Comparison of ENCODE assay signal across 8 cellular contexts in the genomic region with DNA sequence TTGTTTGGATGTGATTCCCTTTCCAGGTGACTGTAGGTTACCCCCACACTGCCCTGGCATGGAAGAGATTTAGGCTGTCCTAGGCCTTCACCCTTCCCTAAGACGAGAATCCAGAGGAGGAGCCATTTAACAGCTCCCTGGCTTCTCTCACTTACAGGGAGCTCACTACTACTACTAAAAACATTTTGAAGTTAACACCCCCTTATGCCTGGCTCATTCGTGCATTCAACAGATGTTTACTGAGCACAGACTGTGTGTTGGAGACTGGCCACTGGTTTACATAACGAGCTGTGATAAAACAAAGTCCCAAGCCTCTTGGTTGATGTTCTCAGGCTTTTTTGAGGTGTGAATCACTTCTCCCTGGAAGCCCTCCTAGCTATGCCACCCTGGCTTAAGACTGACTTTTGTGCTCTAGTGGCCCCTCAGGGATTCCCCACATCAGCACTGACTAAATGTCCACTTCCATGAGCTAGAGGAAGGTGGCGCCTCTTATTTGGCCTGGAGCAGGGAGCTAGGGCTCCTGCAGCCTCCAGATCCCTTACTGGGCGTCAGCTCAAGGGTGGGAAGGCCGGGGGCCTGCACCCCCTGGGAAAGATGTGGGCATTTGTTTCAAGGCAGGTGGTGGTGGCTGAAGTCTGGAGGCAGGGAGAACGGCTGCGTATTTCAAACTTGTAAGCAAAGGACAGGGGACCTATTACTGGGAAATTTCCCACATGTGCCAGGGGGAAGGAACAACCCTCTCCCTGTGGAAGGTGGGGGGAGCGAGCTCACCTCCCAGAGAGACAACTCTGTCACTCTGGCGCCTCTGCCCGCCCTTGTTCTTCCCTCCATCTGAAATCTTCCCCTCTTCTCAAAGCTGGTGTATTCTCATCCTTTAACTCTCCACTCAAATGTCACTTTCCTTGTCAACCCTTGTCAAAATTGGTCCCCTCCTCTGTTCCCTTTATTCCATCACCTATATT. TPM values are rescaled to one million over a fixed set of nuclear protein-coding genes. Genes with fewer than 3 reads are reported as not detected.
DNase-seq lines count a peak whose midpoint lies in the region; ATAC-seq and TF ChIP-seq lines count a peak whose summit lies in the region.

No MANE protein-coding gene starts in this region.

- TF ChIP-seq POLR2A in erythroblast (IDR thresholded peaks at IDR 0.05; ENCODE audit: low read length) = peak; percentile 10

- TF ChIP-seq CTCF in nephron (IDR thresholded peaks at IDR 0.05; ENCODE audit: unreplicated experiment in 3 of 3) = peak in 2 of 3 experiments; percentile 21 to 32

- peaks cover 45% of the 10 kb centered on the region for H3K4me1 Mint-ChIP-seq in nephron

- no peaks in the 10 kb centered on the region for H3K9me3 Mint-ChIP-seq in nephron

- H3K27me3 Mint-ChIP-seq in nephron (ENCODE audit: low read depth) = no peaks in the 10 kb centered on the region

- no peak for ATAC-seq in HG03139 (IDR thresholded peaks at IDR 0.05; ENCODE audit: unreplicated experiment)

- H3K4me3 Mint-ChIP-seq in nephron = peak overlapping the region; percentile 49 to 81 (median 74)

- DNase-seq in NCI-H510A treated with DMSO at 0.1 percent for 48 hours (lab: John Stamatoyannopoulos, UW) (peak; percentile 57), NCI-H510A (lab: John Stamatoyannopoulos, UW) (no peak), RPMI7951 (ENCODE audit: low read depth) (peak; percentile 78), erythroblast (lab: John Stamatoyannopoulos, UW) (no peak), NCI-H1048 (lab: John Stamatoyannopoulos, UW) (no peak)
- no peak for DNase-seq in stimulated activated CD4-positive, alpha-beta T cell treated with anti-CD3 and anti-CD28 coated beads, Interleukin-1b, Interleukin-23, amount 100 ng/mL, for 48 hours

- H3K36me3 Mint-ChIP-seq in nephron (ENCODE audit: low read depth) = no peaks in the 10 kb centered on the region

- peak overlapping the region; percentile 85 to 98 (median 92) for H3K27ac Mint-ChIP-seq in nephron

RNA-seq across cellular contexts. Expression of gene MALAT1, which starts 19.4 kb away (rescaled TPM):
- total RNA-seq in RPMI7951 (2014; rRNA removed; shearing (Covaris generic)) = 481 and 510 TPM in 2 replicates

RNA-seq across cellular contexts. Expression of gene SCYL1, which starts 45.4 kb away (rescaled TPM):
- total RNA-seq in RPMI7951 (2014; rRNA removed; shearing (Covaris generic)) = 64.1 and 65.7 TPM in 2 replicates

RNA-seq across cellular contexts. Expression of gene NEAT1, which starts 56.9 kb away (rescaled TPM):
- total RNA-seq in RPMI7951 (2014; rRNA removed; shearing (Covaris generic)) = 3.5 and 4.7 TPM in 2 replicates

Comparison
In these comparisons a context has a peak if more than half of its experiments do, and no peak if none do; other contexts are left out.
1. DNase-seq: peak in NCI-H510A treated with DMSO at 0.1 percent for 48 hours (single experiment) and RPMI7951 (single experiment); none in NCI-H510A (single experiment), erythroblast (0 of 2), stimulated activated CD4-positive, alpha-beta T cell treated with anti-CD3 and anti-CD28 coated beads, Interleukin-1b, Interleukin-23, amount 100 ng/mL, for 48 hours (single experiment) and NCI-H1048 (single experiment).